4 cellular contexts compared by ENCODE assay signal in the genomic region with DNA sequence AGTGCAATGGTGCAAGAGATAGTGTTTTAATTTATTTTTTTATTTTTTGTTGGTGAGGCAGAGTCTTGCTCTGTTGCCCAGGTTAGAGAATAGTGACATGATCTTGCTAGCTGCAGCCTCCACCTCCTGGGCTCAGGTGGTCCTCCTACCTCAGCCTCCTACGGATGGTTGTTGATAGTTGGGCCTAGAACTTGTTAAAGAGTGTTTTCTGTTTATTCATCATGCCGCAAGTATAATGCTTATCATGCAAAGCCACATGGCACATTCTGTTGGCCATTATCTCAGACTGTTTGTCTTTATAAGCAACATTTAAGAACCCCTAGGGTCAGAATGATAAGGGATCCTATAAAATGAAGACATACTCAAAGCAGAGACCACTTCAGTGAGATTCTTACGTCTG.
TF ChIP-seq lines count a peak whose summit lies in the region.

No MANE protein-coding gene starts in this region.

TF ChIP-seq in SK-N-SH, 30 proteins besides CTCF, POLR2A, EP300 and RAD21 (continues in another document):
- TF ChIP-seq, protein P1, sequence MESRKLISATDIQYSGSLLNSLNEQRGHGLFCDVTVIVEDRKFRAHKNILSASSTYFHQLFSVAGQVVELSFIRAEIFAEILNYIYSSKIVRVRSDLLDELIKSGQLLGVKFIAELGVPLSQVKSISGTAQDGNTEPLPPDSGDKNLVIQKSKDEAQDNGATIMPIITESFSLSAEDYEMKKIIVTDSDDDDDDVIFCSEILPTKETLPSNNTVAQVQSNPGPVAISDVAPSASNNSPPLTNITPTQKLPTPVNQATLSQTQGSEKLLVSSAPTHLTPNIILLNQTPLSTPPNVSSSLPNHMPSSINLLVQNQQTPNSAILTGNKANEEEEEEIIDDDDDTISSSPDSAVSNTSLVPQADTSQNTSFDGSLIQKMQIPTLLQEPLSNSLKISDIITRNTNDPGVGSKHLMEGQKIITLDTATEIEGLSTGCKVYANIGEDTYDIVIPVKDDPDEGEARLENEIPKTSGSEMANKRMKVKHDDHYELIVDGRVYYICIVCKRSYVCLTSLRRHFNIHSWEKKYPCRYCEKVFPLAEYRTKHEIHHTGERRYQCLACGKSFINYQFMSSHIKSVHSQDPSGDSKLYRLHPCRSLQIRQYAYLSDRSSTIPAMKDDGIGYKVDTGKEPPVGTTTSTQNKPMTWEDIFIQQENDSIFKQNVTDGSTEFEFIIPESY (IDR thresholded peaks at IDR 0.05; ENCODE audit: borderline replicate concordance, low read depth) = no peak
- TF ChIP-seq, protein P2, sequence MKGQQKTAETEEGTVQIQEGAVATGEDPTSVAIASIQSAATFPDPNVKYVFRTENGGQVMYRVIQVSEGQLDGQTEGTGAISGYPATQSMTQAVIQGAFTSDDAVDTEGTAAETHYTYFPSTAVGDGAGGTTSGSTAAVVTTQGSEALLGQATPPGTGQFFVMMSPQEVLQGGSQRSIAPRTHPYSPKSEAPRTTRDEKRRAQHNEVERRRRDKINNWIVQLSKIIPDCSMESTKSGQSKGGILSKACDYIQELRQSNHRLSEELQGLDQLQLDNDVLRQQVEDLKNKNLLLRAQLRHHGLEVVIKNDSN (IDR thresholded peaks at IDR 0.05; ENCODE audit: borderline replicate concordance, low read depth) = no peak
- TF ChIP-seq FOXJ3 (CRISPR knock-in tag; IDR thresholded peaks at IDR 0.05) (no peak), FOXM1 (IDR thresholded peaks at IDR 0.05; ENCODE audit: low read depth) (no peak), MEF2A (IDR thresholded peaks at IDR 0.05; ENCODE audit: borderline replicate concordance, low read depth) (no peak), MXI1 (IDR thresholded peaks at IDR 0.05; ENCODE audit: low read depth, low read length) (no peak), ELF1 (IDR thresholded peaks at IDR 0.05) (no peak), POLR2AphosphoS5 (IDR thresholded peaks at IDR 0.05; ENCODE audit: low read depth, low read length) (no peak), RFX5 (IDR thresholded peaks at IDR 0.05; ENCODE audit: low read length) (no peak), TEAD4 (IDR thresholded peaks at IDR 0.05; ENCODE audit: borderline replicate concordance, insufficient read depth) (no peak)
- TF ChIP-seq, protein P3, sequence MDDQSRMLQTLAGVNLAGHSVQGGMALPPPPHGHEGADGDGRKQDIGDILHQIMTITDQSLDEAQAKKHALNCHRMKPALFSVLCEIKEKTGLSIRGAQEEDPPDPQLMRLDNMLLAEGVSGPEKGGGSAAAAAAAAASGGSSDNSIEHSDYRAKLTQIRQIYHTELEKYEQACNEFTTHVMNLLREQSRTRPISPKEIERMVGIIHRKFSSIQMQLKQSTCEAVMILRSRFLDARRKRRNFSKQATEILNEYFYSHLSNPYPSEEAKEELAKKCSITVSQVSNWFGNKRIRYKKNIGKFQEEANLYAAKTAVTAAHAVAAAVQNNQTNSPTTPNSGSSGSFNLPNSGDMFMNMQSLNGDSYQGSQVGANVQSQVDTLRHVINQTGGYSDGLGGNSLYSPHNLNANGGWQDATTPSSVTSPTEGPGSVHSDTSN (IDR thresholded peaks at IDR 0.05) = no peak

TF ChIP-seq in SK-N-SH treated with all-trans-retinoic acid at 6 μM for 48 hours, 23 proteins besides CTCF, POLR2A, EP300 and RAD21 (continues in another document):
- TF ChIP-seq, protein P4, sequence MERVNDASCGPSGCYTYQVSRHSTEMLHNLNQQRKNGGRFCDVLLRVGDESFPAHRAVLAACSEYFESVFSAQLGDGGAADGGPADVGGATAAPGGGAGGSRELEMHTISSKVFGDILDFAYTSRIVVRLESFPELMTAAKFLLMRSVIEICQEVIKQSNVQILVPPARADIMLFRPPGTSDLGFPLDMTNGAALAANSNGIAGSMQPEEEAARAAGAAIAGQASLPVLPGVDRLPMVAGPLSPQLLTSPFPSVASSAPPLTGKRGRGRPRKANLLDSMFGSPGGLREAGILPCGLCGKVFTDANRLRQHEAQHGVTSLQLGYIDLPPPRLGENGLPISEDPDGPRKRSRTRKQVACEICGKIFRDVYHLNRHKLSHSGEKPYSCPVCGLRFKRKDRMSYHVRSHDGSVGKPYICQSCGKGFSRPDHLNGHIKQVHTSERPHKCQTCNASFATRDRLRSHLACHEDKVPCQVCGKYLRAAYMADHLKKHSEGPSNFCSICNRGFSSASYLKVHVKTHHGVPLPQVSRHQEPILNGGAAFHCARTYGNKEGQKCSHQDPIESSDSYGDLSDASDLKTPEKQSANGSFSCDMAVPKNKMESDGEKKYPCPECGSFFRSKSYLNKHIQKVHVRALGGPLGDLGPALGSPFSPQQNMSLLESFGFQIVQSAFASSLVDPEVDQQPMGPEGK (CRISPR knock-in tag; IDR thresholded peaks at IDR 0.05; ENCODE audit: borderline replicate concordance) = no peak
- TF ChIP-seq ZC3H10 (CRISPR knock-in tag; IDR thresholded peaks at IDR 0.05) (no peak), ARNTL (CRISPR knock-in tag; IDR thresholded peaks at IDR 0.05; ENCODE audit: borderline replicate concordance, low read depth) (no peak), ZFP3 (CRISPR knock-in tag; IDR thresholded peaks at IDR 0.05) (no peak), RARB (CRISPR knock-in tag; IDR thresholded peaks at IDR 0.05) (no peak)
- TF ChIP-seq, protein P5, sequence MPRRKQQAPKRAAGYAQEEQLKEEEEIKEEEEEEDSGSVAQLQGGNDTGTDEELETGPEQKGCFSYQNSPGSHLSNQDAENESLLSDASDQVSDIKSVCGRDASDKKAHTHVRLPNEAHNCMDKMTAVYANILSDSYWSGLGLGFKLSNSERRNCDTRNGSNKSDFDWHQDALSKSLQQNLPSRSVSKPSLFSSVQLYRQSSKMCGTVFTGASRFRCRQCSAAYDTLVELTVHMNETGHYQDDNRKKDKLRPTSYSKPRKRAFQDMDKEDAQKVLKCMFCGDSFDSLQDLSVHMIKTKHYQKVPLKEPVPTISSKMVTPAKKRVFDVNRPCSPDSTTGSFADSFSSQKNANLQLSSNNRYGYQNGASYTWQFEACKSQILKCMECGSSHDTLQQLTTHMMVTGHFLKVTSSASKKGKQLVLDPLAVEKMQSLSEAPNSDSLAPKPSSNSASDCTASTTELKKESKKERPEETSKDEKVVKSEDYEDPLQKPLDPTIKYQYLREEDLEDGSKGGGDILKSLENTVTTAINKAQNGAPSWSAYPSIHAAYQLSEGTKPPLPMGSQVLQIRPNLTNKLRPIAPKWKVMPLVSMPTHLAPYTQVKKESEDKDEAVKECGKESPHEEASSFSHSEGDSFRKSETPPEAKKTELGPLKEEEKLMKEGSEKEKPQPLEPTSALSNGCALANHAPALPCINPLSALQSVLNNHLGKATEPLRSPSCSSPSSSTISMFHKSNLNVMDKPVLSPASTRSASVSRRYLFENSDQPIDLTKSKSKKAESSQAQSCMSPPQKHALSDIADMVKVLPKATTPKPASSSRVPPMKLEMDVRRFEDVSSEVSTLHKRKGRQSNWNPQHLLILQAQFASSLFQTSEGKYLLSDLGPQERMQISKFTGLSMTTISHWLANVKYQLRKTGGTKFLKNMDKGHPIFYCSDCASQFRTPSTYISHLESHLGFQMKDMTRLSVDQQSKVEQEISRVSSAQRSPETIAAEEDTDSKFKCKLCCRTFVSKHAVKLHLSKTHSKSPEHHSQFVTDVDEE (CRISPR knock-in tag; IDR thresholded peaks at IDR 0.05) = no peak

TF ChIP-seq in GM12878, 131 proteins besides CTCF, POLR2A, EP300 and RAD21:
- TF ChIP-seq NFXL1 (IDR thresholded peaks at IDR 0.05; ENCODE audit: borderline replicate concordance) (no peak), PAX8 (IDR thresholded peaks at IDR 0.05) (no peak)

TF ChIP-seq in neural cell, 6 proteins besides CTCF, POLR2A, EP300 and RAD21:
- no peak for TF ChIP-seq TAF1 (IDR thresholded peaks at IDR 0.05; ENCODE audit: low read depth)
- TF ChIP-seq, protein P6, sequence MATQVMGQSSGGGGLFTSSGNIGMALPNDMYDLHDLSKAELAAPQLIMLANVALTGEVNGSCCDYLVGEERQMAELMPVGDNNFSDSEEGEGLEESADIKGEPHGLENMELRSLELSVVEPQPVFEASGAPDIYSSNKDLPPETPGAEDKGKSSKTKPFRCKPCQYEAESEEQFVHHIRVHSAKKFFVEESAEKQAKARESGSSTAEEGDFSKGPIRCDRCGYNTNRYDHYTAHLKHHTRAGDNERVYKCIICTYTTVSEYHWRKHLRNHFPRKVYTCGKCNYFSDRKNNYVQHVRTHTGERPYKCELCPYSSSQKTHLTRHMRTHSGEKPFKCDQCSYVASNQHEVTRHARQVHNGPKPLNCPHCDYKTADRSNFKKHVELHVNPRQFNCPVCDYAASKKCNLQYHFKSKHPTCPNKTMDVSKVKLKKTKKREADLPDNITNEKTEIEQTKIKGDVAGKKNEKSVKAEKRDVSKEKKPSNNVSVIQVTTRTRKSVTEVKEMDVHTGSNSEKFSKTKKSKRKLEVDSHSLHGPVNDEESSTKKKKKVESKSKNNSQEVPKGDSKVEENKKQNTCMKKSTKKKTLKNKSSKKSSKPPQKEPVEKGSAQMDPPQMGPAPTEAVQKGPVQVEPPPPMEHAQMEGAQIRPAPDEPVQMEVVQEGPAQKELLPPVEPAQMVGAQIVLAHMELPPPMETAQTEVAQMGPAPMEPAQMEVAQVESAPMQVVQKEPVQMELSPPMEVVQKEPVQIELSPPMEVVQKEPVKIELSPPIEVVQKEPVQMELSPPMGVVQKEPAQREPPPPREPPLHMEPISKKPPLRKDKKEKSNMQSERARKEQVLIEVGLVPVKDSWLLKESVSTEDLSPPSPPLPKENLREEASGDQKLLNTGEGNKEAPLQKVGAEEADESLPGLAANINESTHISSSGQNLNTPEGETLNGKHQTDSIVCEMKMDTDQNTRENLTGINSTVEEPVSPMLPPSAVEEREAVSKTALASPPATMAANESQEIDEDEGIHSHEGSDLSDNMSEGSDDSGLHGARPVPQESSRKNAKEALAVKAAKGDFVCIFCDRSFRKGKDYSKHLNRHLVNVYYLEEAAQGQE (IDR thresholded peaks at IDR 0.05; ENCODE audit: borderline replicate concordance) = no peak
- no peak for TF ChIP-seq SMC3 (conservative IDR thresholded peaks at IDR 0.05; ENCODE audit: poor library complexity)
- no peak for TF ChIP-seq POLR2AphosphoS5 (IDR thresholded peaks at IDR 0.05)
- TF ChIP-seq MXI1 (conservative IDR thresholded peaks at IDR 0.05; ENCODE audit: poor library complexity, severe bottlenecking) = no peak
- TF ChIP-seq EZH2 (IDR thresholded peaks at IDR 0.05; ENCODE audit: borderline replicate concordance, insufficient read depth, low read length, poor library complexity, severe bottlenecking) = no peak
